1 cellular context compared by ENCODE assay signal in genomic region chr2:217075225-217075802, GRCh38.
TF ChIP-seq lines count a peak whose summit lies in the region.

No MANE protein-coding gene starts in this region.

TF ChIP-seq in GM12878, 131 proteins besides CTCF, POLR2A, EP300 and RAD21 (continued from another document):
- TF ChIP-seq ZBTB40 (IDR thresholded peaks at IDR 0.05; ENCODE audit: borderline replicate concordance) = no peak
- no peak for TF ChIP-seq DPF2 (IDR thresholded peaks at IDR 0.05)
- TF ChIP-seq TAF1 (IDR thresholded peaks at IDR 0.05; ENCODE audit: borderline replicate concordance, low read depth, low read length) = no peak
- TF ChIP-seq TARDBP (IDR thresholded peaks at IDR 0.05; ENCODE audit: borderline replicate concordance) = no peak
